ENCODE assay signal across 8 cellular contexts in genomic region chr11:59667812-59668187, GRCh38. TPM values are rescaled to one million over a fixed set of nuclear protein-coding genes. Genes with fewer than 3 reads are reported as not detected.
A peak's percentile ranks its signal among the peaks of the same experiment; 100 is the strongest.
DNase-seq lines count a peak whose midpoint lies in the region; ATAC-seq, FAIRE-seq and TF ChIP-seq lines count a peak whose summit lies in the region.

No MANE protein-coding gene starts in this region.

- no peak for FAIRE-seq in frontal cortex (lab: Jason Lieb, UNC)

- no peak for ATAC-seq in GM21360 (IDR thresholded peaks at IDR 0.05; ENCODE audit: unreplicated experiment)

- no peak for TF ChIP-seq CTCF in choroid plexus epithelial cell (conservative IDR thresholded peaks at IDR 0.05; ENCODE audit: low read depth, low read length)

- H3K27me3 ChIP-seq in ACC112 (ENCODE audit: insufficient read depth, low read length) (no peaks in the 10 kb centered on the region), muscle layer of duodenum (ENCODE audit: low read depth, low read length) (no peaks in the 10 kb centered on the region)

- no peaks in the 10 kb centered on the region for H3K9me3 ChIP-seq in muscle layer of duodenum (ENCODE audit: control insufficient read depth in 1 of 2, low read length in 2 of 2)

- H3K4me1 ChIP-seq in ACC112 (ENCODE audit: control insufficient read depth, insufficient read depth, low read length, unreplicated experiment) (peaks cover 19% of the 10 kb centered on the region), muscle layer of duodenum (ENCODE audit: control insufficient read depth in 1 of 2, insufficient read depth in 2 of 2, low read length in 2 of 2) (peaks cover 14 to 18% of the 10 kb centered on the region in 2 donors)

- DNase-seq in Jurkat, Clone E6-1 (ENCODE audit: low read depth, low spot score), result no peak
- no peak for DNase-seq in choroid plexus epithelial cell (ENCODE audit: low read depth)
- DNase-seq in frontal cortex (ENCODE audit: low spot score in 2 of 2), result no peak
- no peak for DNase-seq in NCI-H345 (lab: John Stamatoyannopoulos, UW)
- no peak for DNase-seq in hypothalamus (lab: John Stamatoyannopoulos, UW)

- H3K4me3 ChIP-seq in ACC112 (ENCODE audit: low read depth, low read length) (peak overlapping the region; percentile 85), choroid plexus epithelial cell (ENCODE audit: low read depth, low read length) (peak overlapping the region; percentile 82), muscle layer of duodenum (ENCODE audit: low read depth in 1 of 2, low read length in 2 of 2) (peak overlapping the region; percentile 72 to 74)
- peak overlapping the region; percentile 84 for H3K4me3 ChIP-seq in Jurkat, Clone E6-1 (ENCODE audit: low read length)

- peaks cover 62% of the 10 kb centered on the region for H3K79me2 ChIP-seq in ACC112 (ENCODE audit: control insufficient read depth, insufficient read depth, low read length, unreplicated experiment)

- peaks cover 28% of the 10 kb centered on the region for H3K36me3 ChIP-seq in ACC112 (ENCODE audit: insufficient read depth, low read length)
- peaks cover 16 to 18% of the 10 kb centered on the region in 2 donors for H3K36me3 ChIP-seq in muscle layer of duodenum (ENCODE audit: control insufficient read depth in 1 of 2, insufficient read depth in 2 of 2, low read length in 2 of 2)

- H3K27ac ChIP-seq in ACC112 (ENCODE audit: low read depth, low read length) (peak overlapping the region; percentile 90), muscle layer of duodenum (ENCODE audit: low read length) (peak overlapping the region; percentile 12)

- H2AFZ ChIP-seq in ACC112 (ENCODE audit: low read length, unreplicated experiment), result no peak overlapping the region

RNA-seq across cellular contexts. Expression of gene PATL1, which starts 1.0 kb away (rescaled TPM):
- 33.2 TPM for polyA plus RNA-seq in Jurkat, Clone E6-1 (2012; ENCODE audit: insufficient read depth, insufficient read length)
- 4.5 TPM for total RNA-seq in frontal cortex

RNA-seq across cellular contexts. Expression of gene OR10V1, which starts 45.8 kb away (rescaled TPM):
- not detected for polyA plus RNA-seq in Jurkat, Clone E6-1 (2012; ENCODE audit: insufficient read depth, insufficient read length)
- total RNA-seq in frontal cortex, result not detected

RNA-seq across cellular contexts. Expression of gene OSBP, which starts 52.2 kb away (rescaled TPM):
- 35.3 TPM for polyA plus RNA-seq in Jurkat, Clone E6-1 (2012; ENCODE audit: insufficient read depth, insufficient read length)
- 33.8 TPM for total RNA-seq in frontal cortex
